ENCODE assay signal across 24 cellular contexts in genomic region chr7:37952240-37952639, GRCh38. TPM values are rescaled to one million over a fixed set of nuclear protein-coding genes. Genes with fewer than 3 reads are reported as not detected.
"Had no signal": no experiment of that assay in that cellular context is flagged by ENCODE, and none has a peak within 500 bp of the region (broad histone marks: within the 10 kb centered on the region; RNA-seq: fewer than 3 reads in every experiment).

No MANE protein-coding gene starts in this region.

- H3K4me3 ChIP-seq: colonic mucosa, lower lobe of right lung, pancreas, stomach had no signal

- H3K36me3 ChIP-seq: brain microvascular endothelial cell, colonic mucosa, neutrophil, pancreas had no signal

- DNase-seq: activated CD4-positive, CD25-positive, alpha-beta regulatory T cell treated with anti-CD3 and anti-CD28 coated beads, Interleukin-2, amount 50 U/mL, for 72 hours; activated effector memory CD4-positive, alpha-beta T cell treated with anti-CD3 and anti-CD28 coated beads, Interleukin-2, amount 50 U/mL, for 16 hours; activated naive CD4-positive, alpha-beta T cell treated with anti-CD3 and anti-CD28 coated beads, Interleukin-2, amount 50 U/mL, for 16 hours; activated T-cell treated with anti-CD3 and anti-CD28 coated beads, Interleukin-2, amount 50 U/mL, for 72 hours; aorta; brain microvascular endothelial cell; central memory CD4-positive, alpha-beta T cell; colonic mucosa; endodermal cell; foreskin keratinocyte; glutamatergic neuron; hippocampal formation; left colon; lower lobe of right lung; natural killer cell; pancreas; stimulated activated CD4-positive, alpha-beta T cell treated with anti-CD3 and anti-CD28 coated beads, Interleukin-4, amount 100 ng/mL, for 24 hours; stomach; trophoblast cell had no signal

- ATAC-seq: activated T-cell treated with anti-CD3 and anti-CD28 coated beads, Interleukin-2, amount 50 U/mL, for 72 hours; foreskin keratinocyte; left colon; lower lobe of right lung; pancreas; sciatic nerve had no signal

- H3K9me3 ChIP-seq: colonic mucosa, lower lobe of right lung, neutrophil, pancreas, stomach had no signal

- H3K36me3 Mint-ChIP-seq: natural killer cell; stimulated activated effector memory CD8-positive, alpha-beta T cell treated with anti-CD3 and anti-CD28 coated beads, Interleukin-12 subunit alpha, Interleukin-12 subunit beta, amount 100 ng/mL, for 72 hours had no signal

- H3K4me3 Mint-ChIP-seq: activated T-cell treated with anti-CD3 and anti-CD28 coated beads, Interleukin-2, amount 50 U/mL, for 72 hours; endodermal cell; natural killer cell; stimulated activated effector memory CD8-positive, alpha-beta T cell treated with anti-CD3 and anti-CD28 coated beads, Interleukin-12 subunit alpha, Interleukin-12 subunit beta, amount 100 ng/mL, for 72 hours had no signal

- H3K27ac Mint-ChIP-seq: activated T-cell treated with anti-CD3 and anti-CD28 coated beads, Interleukin-2, amount 50 U/mL, for 72 hours; endodermal cell; natural killer cell; stimulated activated effector memory CD8-positive, alpha-beta T cell treated with anti-CD3 and anti-CD28 coated beads, Interleukin-12 subunit alpha, Interleukin-12 subunit beta, amount 100 ng/mL, for 72 hours had no signal

- H3K9me3 Mint-ChIP-seq: endodermal cell; natural killer cell; stimulated activated effector memory CD8-positive, alpha-beta T cell treated with anti-CD3 and anti-CD28 coated beads, Interleukin-12 subunit alpha, Interleukin-12 subunit beta, amount 100 ng/mL, for 72 hours had no signal

- H3K4me1 Mint-ChIP-seq: endodermal cell; stimulated activated effector memory CD8-positive, alpha-beta T cell treated with anti-CD3 and anti-CD28 coated beads, Interleukin-12 subunit alpha, Interleukin-12 subunit beta, amount 100 ng/mL, for 72 hours had no signal

- H3K4me1 ChIP-seq: colonic mucosa, foreskin keratinocyte, lower lobe of right lung, pancreas, stomach had no signal

- H3K27me3 ChIP-seq: brain microvascular endothelial cell, colonic mucosa, foreskin keratinocyte, neutrophil, pancreas, stomach had no signal

- H3K27ac ChIP-seq: brain microvascular endothelial cell, colonic mucosa, foreskin keratinocyte, lower lobe of right lung, neutrophil, pancreas, stomach, VCaP had no signal

RNA-seq across cellular contexts. Expression of gene SFRP4, which starts 35.6 kb away (rescaled TPM):
- total RNA-seq: activated CD8-positive, alpha-beta memory T cell treated with anti-CD3 and anti-CD28 coated beads for 36 hours; activated T-cell treated with anti-CD3 and anti-CD28 coated beads, Interleukin-2, amount 50 U/mL, for 72 hours; endodermal cell; foreskin keratinocyte had no signal
